ENCODE assay signal across 31 cellular contexts in the genomic region with DNA sequence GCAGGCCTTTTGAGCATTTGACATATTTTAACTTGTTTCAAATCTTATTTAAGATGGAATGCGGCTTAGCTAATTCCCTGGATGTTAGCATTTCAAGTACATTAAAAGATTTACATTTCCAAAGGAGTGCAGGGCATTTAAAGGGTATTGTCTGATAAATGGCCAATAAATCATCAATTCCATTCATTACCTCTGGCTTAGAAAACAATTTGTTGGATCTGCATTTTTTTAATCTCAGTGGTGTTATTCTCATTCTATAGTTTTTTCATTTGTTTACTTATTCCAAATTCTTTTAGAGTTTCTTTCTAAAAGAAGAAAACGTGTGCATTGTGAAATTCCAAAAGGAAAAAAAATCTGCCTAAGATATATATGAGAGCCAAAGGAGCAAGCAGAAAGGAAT. TPM values are rescaled to one million over a fixed set of nuclear protein-coding genes. Genes with fewer than 3 reads are reported as not detected.
"Had no signal": no experiment of that assay in that cellular context is flagged by ENCODE, and none has a peak within 500 bp of the region (broad histone marks: within the 10 kb centered on the region; RNA-seq: fewer than 3 reads in every experiment).

No MANE protein-coding gene starts in this region.

- ATAC-seq: stimulated activated effector memory CD8-positive, alpha-beta T cell treated with anti-CD3 and anti-CD28 coated beads, Interleukin-12 subunit alpha, Interleukin-12 subunit beta, amount 100 ng/mL, for 72 hours; stimulated activated memory B cell treated with anti-CD40 and anti-IgM and Interleukin-4, amounts not matched to agents 10 μg/mL and 1 μg/mL and 100 μg/mL, for 72 hours; stimulated activated naive B cell treated with anti-CD40 and anti-IgM and Interleukin-4, amounts not matched to agents 10 μg/mL and 1 μg/mL and 100 μg/mL, for 72 hours; stimulated activated naive CD8-positive, alpha-beta T cell treated with anti-CD3 and anti-CD28 coated beads, Interleukin-15, amount 100 ng/mL, for 72 hours; stimulated activated naive CD8-positive, alpha-beta T cell treated with anti-CD3 and anti-CD28 coated beads, Interleukin-15, Interleukin-2, amounts not matched to agents 100 U/mL and 50 U/mL, for 24 hours; upper lobe of right lung had no signal

- H3K4me1 Mint-ChIP-seq: stimulated activated effector memory CD8-positive, alpha-beta T cell treated with anti-CD3 and anti-CD28 coated beads, Interleukin-12 subunit alpha, Interleukin-12 subunit beta, amount 100 ng/mL, for 72 hours; stimulated activated memory B cell treated with anti-CD40 and anti-IgM and Interleukin-4, amounts not matched to agents 10 μg/mL and 1 μg/mL and 100 μg/mL, for 72 hours; stimulated activated naive B cell treated with anti-CD40 and anti-IgM and Interleukin-4, amounts not matched to agents 10 μg/mL and 1 μg/mL and 100 μg/mL, for 72 hours; stimulated activated naive CD8-positive, alpha-beta T cell treated with anti-CD3 and anti-CD28 coated beads, Interleukin-15, amount 100 ng/mL, for 72 hours had no signal

- H3K27ac ChIP-seq: stomach, suprapubic skin, testis, thoracic aorta, thyroid gland, tibial artery, tibial nerve, transverse colon, upper lobe of left lung, upper lobe of right lung, uterus, vagina had no signal

- H3K27ac Mint-ChIP-seq: stimulated activated effector memory CD8-positive, alpha-beta T cell treated with anti-CD3 and anti-CD28 coated beads, Interleukin-12 subunit alpha, Interleukin-12 subunit beta, amount 100 ng/mL, for 72 hours; stimulated activated memory B cell treated with anti-CD40 and anti-IgM and Interleukin-4, amounts not matched to agents 10 μg/mL and 1 μg/mL and 100 μg/mL, for 72 hours; stimulated activated naive B cell treated with anti-CD40 and anti-IgM and Interleukin-4, amounts not matched to agents 10 μg/mL and 1 μg/mL and 100 μg/mL, for 72 hours; stimulated activated naive CD8-positive, alpha-beta T cell treated with anti-CD3 and anti-CD28 coated beads, Interleukin-15, amount 100 ng/mL, for 72 hours; stimulated activated naive CD8-positive, alpha-beta T cell treated with anti-CD3 and anti-CD28 coated beads, Interleukin-15, Interleukin-2, amounts not matched to agents 100 ng/mL and 50 ng/mL, for 24 hours; type B pancreatic cell had no signal

- FAIRE-seq: urothelium cell line had no signal

- H3K27me3 Mint-ChIP-seq: stimulated activated memory B cell treated with anti-CD40 and anti-IgM and Interleukin-4, amounts not matched to agents 10 μg/mL and 1 μg/mL and 100 μg/mL, for 72 hours; stimulated activated naive B cell treated with anti-CD40 and anti-IgM and Interleukin-4, amounts not matched to agents 10 μg/mL and 1 μg/mL and 100 μg/mL, for 72 hours; stimulated activated naive CD8-positive, alpha-beta T cell treated with anti-CD3 and anti-CD28 coated beads, Interleukin-15, amount 100 ng/mL, for 72 hours; stimulated activated naive CD8-positive, alpha-beta T cell treated with anti-CD3 and anti-CD28 coated beads, Interleukin-15, Interleukin-2, amounts not matched to agents 100 ng/mL and 50 ng/mL, for 24 hours; type B pancreatic cell had no signal

- H3K9me3 ChIP-seq: suprapubic skin, testis, thoracic aorta, thyroid gland, tibial artery, tibial nerve, transverse colon, upper lobe of right lung, uterus, vagina had no signal

- H3K9me3 Mint-ChIP-seq: stimulated activated naive CD8-positive, alpha-beta T cell treated with anti-CD3 and anti-CD28 coated beads, Interleukin-15, Interleukin-2, amounts not matched to agents 100 ng/mL and 50 ng/mL, for 24 hours had no signal

- H3K4me3 Mint-ChIP-seq: stimulated activated effector memory CD8-positive, alpha-beta T cell treated with anti-CD3 and anti-CD28 coated beads, Interleukin-12 subunit alpha, Interleukin-12 subunit beta, amount 100 ng/mL, for 72 hours; stimulated activated memory B cell treated with anti-CD40 and anti-IgM and Interleukin-4, amounts not matched to agents 10 μg/mL and 1 μg/mL and 100 μg/mL, for 72 hours; stimulated activated naive B cell treated with anti-CD40 and anti-IgM and Interleukin-4, amounts not matched to agents 10 μg/mL and 1 μg/mL and 100 μg/mL, for 72 hours; stimulated activated naive CD8-positive, alpha-beta T cell treated with anti-CD3 and anti-CD28 coated beads, Interleukin-15, amount 100 ng/mL, for 72 hours; stimulated activated naive CD8-positive, alpha-beta T cell treated with anti-CD3 and anti-CD28 coated beads, Interleukin-15, Interleukin-2, amounts not matched to agents 100 ng/mL and 50 ng/mL, for 24 hours; type B pancreatic cell had no signal

- H3K4me3 ChIP-seq: stomach, suprapubic skin, testis, thoracic aorta, thyroid gland, tibial artery, tibial nerve, transverse colon, upper lobe of left lung, upper lobe of right lung, uterus, vagina had no signal

- H3K27me3 ChIP-seq: stomach, suprapubic skin, testis, thyroid gland, tibial artery, tibial nerve, transverse colon, upper lobe of left lung, upper lobe of right lung, uterus, vagina had no signal

- H3K4me1 ChIP-seq: stomach, suprapubic skin, testis, thyroid gland, tibial artery, tibial nerve, transverse colon, upper lobe of left lung, upper lobe of right lung, uterus, vagina had no signal

- H3K36me3 ChIP-seq: stomach, suprapubic skin, thoracic aorta, thyroid gland, tibial artery, tibial nerve, transverse colon, upper lobe of left lung, upper lobe of right lung, uterus, vagina had no signal

- DNase-seq: stimulated activated CD4-positive, alpha-beta T cell treated with anti-CD3 and anti-CD28 coated beads, Interleukin-2, amount 100 ng/mL, for 48 hours; stimulated activated CD4-positive, alpha-beta T cell treated with anti-CD3 and anti-CD28 coated beads, Interleukin-4, amount 100 ng/mL, for 1 hour; stimulated activated CD4-positive, alpha-beta T cell treated with anti-CD3 and anti-CD28 coated beads, Interleukin-4, amount 100 ng/mL, for 24 hours; stimulated activated CD4-positive, alpha-beta T cell treated with anti-CD3 and anti-CD28 coated beads, Interleukin-4, amount 100 ng/mL, for 4 hours; stimulated activated CD8-positive, alpha-beta memory T cell treated with anti-CD3 and anti-CD28 coated beads, Interleukin-4, amount 100 ng/mL, for 48 hours; stimulated activated naive B cell treated with anti-CD40 and anti-IgM and Interleukin-4, amounts not matched to agents 10 μg/mL and 1 μg/mL and 100 μg/mL, for 72 hours; stimulated activated naive CD4-positive, alpha-beta T cell; stimulated activated naive CD4-positive, alpha-beta T cell treated with Interleukin-2 at 50 U/mL for 16 hours; stimulated activated naive CD8-positive, alpha-beta T cell treated with anti-CD3 and anti-CD28 coated beads, Interleukin-15, amount 100 ng/mL, for 72 hours; stimulated activated naive CD8-positive, alpha-beta T cell treated with anti-CD3 and anti-CD28 coated beads, Interleukin-15, Interleukin-2, amounts not matched to agents 100 U/mL and 50 U/mL, for 24 hours; stomach; substantia nigra; testis; thyroid gland; tibial artery; transverse colon; trophoblast cell; upper lobe of left lung; upper lobe of right lung; uterus had no signal

- H3K36me3 Mint-ChIP-seq: stimulated activated effector memory CD8-positive, alpha-beta T cell treated with anti-CD3 and anti-CD28 coated beads, Interleukin-12 subunit alpha, Interleukin-12 subunit beta, amount 100 ng/mL, for 72 hours; stimulated activated memory B cell treated with anti-CD40 and anti-IgM and Interleukin-4, amounts not matched to agents 10 μg/mL and 1 μg/mL and 100 μg/mL, for 72 hours; stimulated activated naive B cell treated with anti-CD40 and anti-IgM and Interleukin-4, amounts not matched to agents 10 μg/mL and 1 μg/mL and 100 μg/mL, for 72 hours; type B pancreatic cell had no signal

RNA-seq across cellular contexts. Expression of a gene that starts 1.3 kb away (rescaled TPM):
- total RNA-seq: stomach, subcutaneous adipose tissue, suprapubic skin, testis, upper lobe of left lung, upper lobe of right lung, urinary bladder, vagina had no signal
- polyA plus RNA-seq: stomach, urinary bladder had no signal
